30 cellular contexts compared by ENCODE assay signal in the genomic region with DNA sequence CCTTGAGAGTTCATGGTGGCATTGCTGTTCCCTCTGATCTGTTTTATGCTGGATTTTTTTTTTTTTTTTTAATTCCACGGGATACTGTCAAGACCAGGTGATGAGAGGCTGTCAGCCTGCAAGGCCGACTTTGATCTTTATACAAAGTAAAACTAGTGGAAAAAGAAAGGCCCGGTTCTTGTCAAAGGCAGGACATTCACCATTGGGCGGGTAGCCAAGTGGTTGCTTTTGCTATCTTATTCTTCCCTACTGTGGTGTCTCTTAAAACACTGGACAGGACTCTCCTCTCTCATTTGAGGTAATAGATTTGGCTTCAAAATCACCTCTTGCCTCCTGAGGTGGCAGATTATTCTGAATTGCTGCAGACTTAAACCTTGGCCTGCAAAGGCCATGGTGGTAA.
"Had no signal": no experiment of that assay in that cellular context is flagged by ENCODE, and none has a peak within 500 bp of the region (broad histone marks: within the 10 kb centered on the region; RNA-seq: fewer than 3 reads in every experiment).

No MANE protein-coding gene starts in this region.

- H3K4me1 ChIP-seq: breast epithelium, esophagus squamous epithelium, heart right ventricle had no signal

- ATAC-seq: activated naive CD4-positive, alpha-beta T cell treated with anti-CD3 and anti-CD28 coated beads, Interleukin-2, amount 50 U/mL, for 72 hours; activated T-cell treated with anti-CD3 and anti-CD28 coated beads, Interleukin-2, amount 50 U/mL, for 72 hours; effector memory CD8-positive, alpha-beta T cell; gastroesophageal sphincter; WTC11 had no signal

- DNase-seq: activated CD4-positive, alpha-beta memory T cell treated with anti-CD3 and anti-CD28 coated beads, Interleukin-2, amount 10 ng/mL, durations not matched to agents 7 days and 5 days; activated CD4-positive, alpha-beta T cell treated with anti-CD3 and anti-CD28 coated beads for 1 hour; activated CD4-positive, alpha-beta T cell treated with anti-CD3 and anti-CD28 coated beads for 4 hours; activated CD4-positive, alpha-beta T cell treated with anti-CD3 and anti-CD28 coated beads, Interleukin-2, amount 10 ng/mL, durations not matched to agents 7 days and 5 days; activated CD4-positive, alpha-beta T cell treated with anti-CD3 and anti-CD28 coated beads, Interleukin-2, amount 50 U/mL, for 4 hours; activated CD8-positive, alpha-beta memory T cell treated with anti-CD3 and anti-CD28 coated beads, Interleukin-2, amount 50 U/mL, for 48 hours; activated gamma-delta T cell; activated naive CD4-positive, alpha-beta T cell; activated naive CD4-positive, alpha-beta T cell treated with anti-CD3 and anti-CD28 coated beads, Interleukin-2, amount 10 ng/mL, durations not matched to agents 7 days and 5 days; activated naive CD8-positive, alpha-beta T cell treated with anti-CD3 and anti-CD28 coated beads, Interleukin-2, amount 10 ng/mL, durations not matched to agents 7 days and 5 days; activated T-cell treated with anti-CD3 and anti-CD28 coated beads for 4 hours; activated T-cell treated with anti-CD3 and anti-CD28 coated beads, Interleukin-2, amount 50 U/mL, for 24 hours; activated T-cell treated with anti-CD3 and anti-CD28 coated beads, Interleukin-2, amount 50 U/mL, for 72 hours; amygdala; aorta; caudate nucleus; cortex of kidney; dermis blood vessel endothelial cell; effector CD4-positive, alpha-beta T cell; effector memory CD8-positive, alpha-beta T cell; esophagus squamous epithelium; heart right ventricle; T-helper 2 cell had no signal

- H3K9me3 Mint-ChIP-seq: activated CD4-positive, alpha-beta memory T cell treated with anti-CD3 and anti-CD28 coated beads, Interleukin-2, amount 10 ng/mL, durations not matched to agents 7 days and 5 days; activated CD4-positive, alpha-beta T cell treated with anti-CD3 and anti-CD28 coated beads, Interleukin-2, amount 10 ng/mL, durations not matched to agents 7 days and 5 days; activated naive CD4-positive, alpha-beta T cell treated with anti-CD3 and anti-CD28 coated beads, Interleukin-2, amount 10 ng/mL, durations not matched to agents 7 days and 5 days; activated naive CD4-positive, alpha-beta T cell treated with anti-CD3 and anti-CD28 coated beads, Interleukin-2, amount 50 U/mL, for 72 hours; activated T-cell treated with anti-CD3 and anti-CD28 coated beads, Interleukin-2, amount 50 U/mL, for 24 hours; activated T-cell treated with anti-CD3 and anti-CD28 coated beads, Interleukin-2, amount 50 U/mL, for 72 hours; effector memory CD8-positive, alpha-beta T cell; WTC11 had no signal

- H3K27me3 Mint-ChIP-seq: activated CD4-positive, alpha-beta memory T cell treated with anti-CD3 and anti-CD28 coated beads, Interleukin-2, amount 10 ng/mL, durations not matched to agents 7 days and 5 days; activated CD4-positive, alpha-beta T cell treated with anti-CD3 and anti-CD28 coated beads, Interleukin-2, amount 10 ng/mL, durations not matched to agents 7 days and 5 days; activated naive CD4-positive, alpha-beta T cell treated with anti-CD3 and anti-CD28 coated beads, Interleukin-2, amount 10 ng/mL, durations not matched to agents 7 days and 5 days; activated naive CD8-positive, alpha-beta T cell treated with anti-CD3 and anti-CD28 coated beads, Interleukin-2, amount 10 ng/mL, durations not matched to agents 7 days and 5 days; activated T-cell treated with anti-CD3 and anti-CD28 coated beads, Interleukin-2, amount 50 U/mL, for 24 hours; brain; effector memory CD8-positive, alpha-beta T cell had no signal

- H3K36me3 Mint-ChIP-seq: WTC11 had no signal

- H3K4me3 ChIP-seq: breast epithelium, esophagus squamous epithelium, gastroesophageal sphincter, heart right ventricle had no signal

- H3K4me1 Mint-ChIP-seq: activated CD4-positive, alpha-beta memory T cell treated with anti-CD3 and anti-CD28 coated beads, Interleukin-2, amount 10 ng/mL, durations not matched to agents 7 days and 5 days; activated CD4-positive, alpha-beta T cell treated with anti-CD3 and anti-CD28 coated beads, Interleukin-2, amount 10 ng/mL, durations not matched to agents 7 days and 5 days; activated naive CD4-positive, alpha-beta T cell treated with anti-CD3 and anti-CD28 coated beads, Interleukin-2, amount 10 ng/mL, durations not matched to agents 7 days and 5 days; activated naive CD8-positive, alpha-beta T cell treated with anti-CD3 and anti-CD28 coated beads, Interleukin-2, amount 10 ng/mL, durations not matched to agents 7 days and 5 days had no signal

- H3K9me3 ChIP-seq: breast epithelium, esophagus squamous epithelium, gastroesophageal sphincter, heart right ventricle had no signal

- H3K36me3 ChIP-seq: breast epithelium had no signal

- H3K27me3 ChIP-seq: breast epithelium, esophagus squamous epithelium, gastroesophageal sphincter, heart right ventricle had no signal

- H3K4me3 Mint-ChIP-seq: activated CD4-positive, alpha-beta memory T cell treated with anti-CD3 and anti-CD28 coated beads, Interleukin-2, amount 10 ng/mL, durations not matched to agents 7 days and 5 days; activated CD4-positive, alpha-beta T cell treated with anti-CD3 and anti-CD28 coated beads, Interleukin-2, amount 10 ng/mL, durations not matched to agents 7 days and 5 days; activated naive CD4-positive, alpha-beta T cell treated with anti-CD3 and anti-CD28 coated beads, Interleukin-2, amount 10 ng/mL, durations not matched to agents 7 days and 5 days; activated naive CD8-positive, alpha-beta T cell treated with anti-CD3 and anti-CD28 coated beads, Interleukin-2, amount 10 ng/mL, durations not matched to agents 7 days and 5 days; activated T-cell treated with anti-CD3 and anti-CD28 coated beads, Interleukin-2, amount 50 U/mL, for 24 hours; activated T-cell treated with anti-CD3 and anti-CD28 coated beads, Interleukin-2, amount 50 U/mL, for 72 hours; brain; effector memory CD8-positive, alpha-beta T cell; WTC11 had no signal

- H3K27ac Mint-ChIP-seq: activated CD4-positive, alpha-beta memory T cell treated with anti-CD3 and anti-CD28 coated beads, Interleukin-2, amount 10 ng/mL, durations not matched to agents 7 days and 5 days; activated CD4-positive, alpha-beta T cell treated with anti-CD3 and anti-CD28 coated beads, Interleukin-2, amount 10 ng/mL, durations not matched to agents 7 days and 5 days; activated naive CD4-positive, alpha-beta T cell treated with anti-CD3 and anti-CD28 coated beads, Interleukin-2, amount 10 ng/mL, durations not matched to agents 7 days and 5 days; activated naive CD4-positive, alpha-beta T cell treated with anti-CD3 and anti-CD28 coated beads, Interleukin-2, amount 50 U/mL, for 72 hours; activated naive CD8-positive, alpha-beta T cell treated with anti-CD3 and anti-CD28 coated beads, Interleukin-2, amount 10 ng/mL, durations not matched to agents 7 days and 5 days; activated T-cell treated with anti-CD3 and anti-CD28 coated beads, Interleukin-2, amount 50 U/mL, for 24 hours; brain; effector memory CD8-positive, alpha-beta T cell; WTC11 had no signal

- H3K27ac ChIP-seq: breast epithelium, epithelial cell of prostate, esophagus squamous epithelium, gastroesophageal sphincter, heart right ventricle, VCaP had no signal
